ENCODE assay signal across 12 cellular contexts in genomic region chr11:120326845-120327281, GRCh38. TPM values are rescaled to one million over a fixed set of nuclear protein-coding genes. Genes with fewer than 3 reads are reported as not detected.
DNase-seq lines count a peak whose midpoint lies in the region; ATAC-seq and TF ChIP-seq lines count a peak whose summit lies in the region.
"Had no signal": no experiment of that assay in that cellular context is flagged by ENCODE, and none has a peak within 500 bp of the region (broad histone marks: within the 10 kb centered on the region; RNA-seq: fewer than 3 reads in every experiment).

No MANE protein-coding gene starts in this region.

- TF ChIP-seq POLR2A in body of pancreas (IDR thresholded peaks at IDR 0.05) = no peak
- TF ChIP-seq POLR2A in upper lobe of left lung (IDR thresholded peaks at IDR 0.05) = no peak

- H3K4me2 ChIP-seq in BLaER1 treated with 17β-estradiol and CSF1 and Interleukin-3, amounts not matched to agents 10 nM and 100 nM = peak overlapping the region; percentile 87 to 95 (median 90)

- 8 to 11% methylated on average over 4 of the region's 4 CpGs for WGBS in body of pancreas, 2 donors
- WGBS in upper lobe of left lung, 2 donors = 48 to 54% methylated on average over 4 of the region's 4 CpGs

- peaks cover 0 to 20% (median 7%) of the 10 kb centered on the region in 11 experiments; a peak in 10 of 22 replicates for H4K20me1 ChIP-seq in BLaER1 treated with 17β-estradiol and CSF1 and Interleukin-3, amounts not matched to agents 10 nM and 100 nM

- peaks cover 67 to 85% (median 78%) of the 10 kb centered on the region in 5 donors for H3K27me3 Mint-ChIP-seq in naive thymus-derived CD4-positive, alpha-beta T cell

- peak; percentile 28 for ATAC-seq in body of pancreas
- ATAC-seq in naive thymus-derived CD4-positive, alpha-beta T cell = peak; percentile 43
- ATAC-seq in upper lobe of left lung (ENCODE audit: low FRiP score in 2 of 2) = no peak
- ATAC-seq: activated CD4-positive, CD25-positive, alpha-beta regulatory T cell treated with anti-CD3 and anti-CD28 coated beads, Interleukin-2, amount 50 U/mL, for 24 hours had no signal

- peaks cover 0 to 3% (median 0%) of the 10 kb centered on the region in 11 donors for H3K9me3 Mint-ChIP-seq in naive thymus-derived CD4-positive, alpha-beta T cell

- peak overlapping the region in 10 of 11 experiments; percentile 83 to 92 (median 90); a peak in 19 of 22 replicates for H3K27ac ChIP-seq in BLaER1 treated with 17β-estradiol and CSF1 and Interleukin-3, amounts not matched to agents 10 nM and 100 nM
- H3K27ac ChIP-seq in body of pancreas (peak overlapping the region in 2 of 4 donors; percentile 87 to 92), upper lobe of left lung (peak overlapping the region in 1 of 4 donors; percentile 87)
- H3K27ac ChIP-seq in naive thymus-derived CD4-positive, alpha-beta T cell (ENCODE audit: low read depth, low read length) = no peak overlapping the region

- peaks cover 10 to 39% (median 20%) of the 10 kb centered on the region in 11 experiments for H3K36me3 ChIP-seq in BLaER1 treated with 17β-estradiol and CSF1 and Interleukin-3, amounts not matched to agents 10 nM and 100 nM
- no peaks in the 10 kb centered on the region for H3K36me3 ChIP-seq in body of pancreas (replicated peaks in 1 of 2; ENCODE audit: insufficient read depth in 1 of 2, low read depth in 2 of 2)
- no peaks in the 10 kb centered on the region for H3K36me3 ChIP-seq in naive thymus-derived CD4-positive, alpha-beta T cell (ENCODE audit: control insufficient read depth in 2 of 3, insufficient read depth in 3 of 3, low read length in 3 of 3)
- peaks cover 0 to 13% (median 3%) of the 10 kb centered on the region in 4 donors for H3K36me3 ChIP-seq in upper lobe of left lung

- H3K9ac ChIP-seq in BLaER1 treated with 17β-estradiol and CSF1 and Interleukin-3, amounts not matched to agents 10 nM and 100 nM = peak overlapping the region in 8 of 11 experiments; percentile 22 to 95 (median 89); a peak in 12 of 22 replicates

- intact Hi-C loops in body of pancreas (cut with DNase I) = no loop called here
- intact Hi-C loops in naive thymus-derived CD4-positive, alpha-beta T cell (cut with micrococcal nuclease) = loop anchor here in 1 of 2 donors (1.0 kb wide), 1 partner anchor 8 kb away; no protein-coding TSS in a partner anchor

- DNase-seq in LHCN-M2 (ENCODE audit: low read depth) (peak; percentile 44), body of pancreas (peak in 1 of 4 donors; percentile 41), DMS 273 treated with DMSO at 0.1 percent for 48 hours (lab: John Stamatoyannopoulos, UW) (no peak), upper lobe of left lung (no peak), NCI-H2196 treated with DMSO at 0.1 percent for 48 hours (lab: John Stamatoyannopoulos, UW; ENCODE audit: unreplicated experiment) (no peak), COLO668 (lab: John Stamatoyannopoulos, UW; ENCODE audit: unreplicated experiment) (no peak)
- DNase-seq in naive thymus-derived CD4-positive, alpha-beta T cell = no peak
- DNase-seq: amygdala; DMS79 treated with DMSO at 0.1 percent for 48 hours; stimulated activated CD4-positive, alpha-beta T cell treated with anti-CD3 and anti-CD28 coated beads, Interleukin-1b, Interleukin-23, amount 100 ng/mL, for 48 hours had no signal

- peaks cover 0 to 33% (median 0%) of the 10 kb centered on the region in 11 experiments; a peak in 4 of 22 replicates for H3K27me3 ChIP-seq in BLaER1 treated with 17β-estradiol and CSF1 and Interleukin-3, amounts not matched to agents 10 nM and 100 nM
- H3K27me3 ChIP-seq in body of pancreas = no peaks in the 10 kb centered on the region
- peaks cover 7 to 27% of the 10 kb centered on the region in 2 donors for H3K27me3 ChIP-seq in naive thymus-derived CD4-positive, alpha-beta T cell (ENCODE audit: control insufficient read depth in 2 of 2, insufficient read depth in 2 of 2, low read length in 2 of 2)
- no peaks in the 10 kb centered on the region for H3K27me3 ChIP-seq in upper lobe of left lung

- H3K9me3 ChIP-seq in BLaER1 treated with 17β-estradiol and CSF1 and Interleukin-3, amounts not matched to agents 10 nM and 100 nM (replicated peaks in 1 of 11) = no peaks in the 10 kb centered on the region
- H3K9me3 ChIP-seq in body of pancreas = no peaks in the 10 kb centered on the region
- H3K9me3 ChIP-seq in naive thymus-derived CD4-positive, alpha-beta T cell (ENCODE audit: control insufficient read depth in 2 of 3, low read length in 3 of 3) = no peaks in the 10 kb centered on the region
- H3K9me3 ChIP-seq in upper lobe of left lung = no peaks in the 10 kb centered on the region

- peaks cover 0 to 3% (median 0%) of the 10 kb centered on the region in 5 donors for H3K36me3 Mint-ChIP-seq in naive thymus-derived CD4-positive, alpha-beta T cell

- TF ChIP-seq CTCF in body of pancreas (IDR thresholded peaks at IDR 0.05) (no peak), upper lobe of left lung (IDR thresholded peaks at IDR 0.05) (no peak)

- no peak for TF ChIP-seq EP300 in upper lobe of left lung (IDR thresholded peaks at IDR 0.05)

- H3K27ac Mint-ChIP-seq in naive thymus-derived CD4-positive, alpha-beta T cell = no peak overlapping the region

- H3K4me3 Mint-ChIP-seq in naive thymus-derived CD4-positive, alpha-beta T cell = peak overlapping the region in 2 of 10 donors; percentile 5 to 72

- H3K4me3 ChIP-seq in BLaER1 treated with 17β-estradiol and CSF1 and Interleukin-3, amounts not matched to agents 10 nM and 100 nM = peak overlapping the region in 6 of 10 experiments; percentile 78 to 92 (median 86); a peak in 10 of 20 replicates
- no peak overlapping the region for H3K4me3 ChIP-seq in body of pancreas
- no peak overlapping the region for H3K4me3 ChIP-seq in naive thymus-derived CD4-positive, alpha-beta T cell (ENCODE audit: low read length)
- no peak overlapping the region for H3K4me3 ChIP-seq in upper lobe of left lung

- CTCF ChIA-PET in naive thymus-derived CD4-positive, alpha-beta T cell (lab: Charles Lee) = no interaction called here

- peaks cover 15 to 30% (median 23%) of the 10 kb centered on the region in 7 donors for H3K4me1 Mint-ChIP-seq in naive thymus-derived CD4-positive, alpha-beta T cell

- POLR2A ChIA-PET in naive thymus-derived CD4-positive, alpha-beta T cell (lab: Charles Lee) = interaction anchor here (1.4 kb wide), 1 partner anchor 8 kb away, joined by 4 read pairs; no protein-coding TSS in a partner anchor

- H3K4me1 ChIP-seq in BLaER1 treated with 17β-estradiol and CSF1 and Interleukin-3, amounts not matched to agents 10 nM and 100 nM = peaks cover 23 to 57% (median 35%) of the 10 kb centered on the region in 10 experiments
- peaks cover 43% of the 10 kb centered on the region for H3K4me1 ChIP-seq in body of pancreas
- peaks cover 5 to 9% of the 10 kb centered on the region in 2 donors for H3K4me1 ChIP-seq in naive thymus-derived CD4-positive, alpha-beta T cell (ENCODE audit: control insufficient read depth in 2 of 2, insufficient read depth in 2 of 2, low read length in 2 of 2)
- peaks cover 7 to 28% (median 19%) of the 10 kb centered on the region in 4 donors for H3K4me1 ChIP-seq in upper lobe of left lung

RNA-seq across cellular contexts. Expression of gene TLCD5, which starts 1.8 kb away (rescaled TPM):
- 5.5 and 10.0 TPM in 2 replicates for total RNA-seq in LHCN-M2 (2014; rRNA removed)
- 7.7 TPM for polyA plus RNA-seq in LHCN-M2 (2012)
- 1 to 10 TPM; 3.0 to 3.1 TPM for total RNA-seq in body of pancreas
- under 1 TPM in 3 of 5 experiments, not detected in 2; 0.11 to 0.48 (median 0.17) TPM for total RNA-seq in naive thymus-derived CD4-positive, alpha-beta T cell
- not detected for polyA plus RNA-seq in naive thymus-derived CD4-positive, alpha-beta T cell
- 1 to 10 TPM; 1.2 to 5.4 (median 3.1) TPM for total RNA-seq in upper lobe of left lung

RNA-seq across cellular contexts. Expression of gene ARHGEF12, which starts 9.3 kb away (rescaled TPM):
- total RNA-seq in LHCN-M2 (2014; rRNA removed) (66.1 and 72.2 TPM in 2 replicates), body of pancreas (10 to 100 TPM; 46.5 to 71.1 TPM), upper lobe of left lung (100 to 1,000 TPM in 4 of 6 donors, 10 to 100 TPM in 2; 90.1 to 170 (median 106) TPM)
- polyA plus RNA-seq in LHCN-M2 (2012) = 24.9 TPM
- total RNA-seq in naive thymus-derived CD4-positive, alpha-beta T cell = 10 to 100 TPM in 2 of 5 experiments, 1 to 10 TPM in 3; 1.9 to 13.1 (median 3.5) TPM
- under 1 TPM; 0.38 to 0.49 TPM for polyA plus RNA-seq in naive thymus-derived CD4-positive, alpha-beta T cell

Comparison
In these comparisons a context has a peak if more than half of its experiments do, and no peak if none do; other contexts are left out.
1. H3K4me3 ChIP-seq: peak in BLaER1 treated with 17β-estradiol and CSF1 and Interleukin-3, amounts not matched to agents 10 nM and 100 nM (6 of 10); none in body of pancreas (0 of 2), naive thymus-derived CD4-positive, alpha-beta T cell (single experiment) and upper lobe of left lung (0 of 4).
2. ATAC-seq: peak in body of pancreas (single experiment) and naive thymus-derived CD4-positive, alpha-beta T cell (single experiment); none in upper lobe of left lung (0 of 2).